ENCODE assay signal across 34 cellular contexts in the genomic region with DNA sequence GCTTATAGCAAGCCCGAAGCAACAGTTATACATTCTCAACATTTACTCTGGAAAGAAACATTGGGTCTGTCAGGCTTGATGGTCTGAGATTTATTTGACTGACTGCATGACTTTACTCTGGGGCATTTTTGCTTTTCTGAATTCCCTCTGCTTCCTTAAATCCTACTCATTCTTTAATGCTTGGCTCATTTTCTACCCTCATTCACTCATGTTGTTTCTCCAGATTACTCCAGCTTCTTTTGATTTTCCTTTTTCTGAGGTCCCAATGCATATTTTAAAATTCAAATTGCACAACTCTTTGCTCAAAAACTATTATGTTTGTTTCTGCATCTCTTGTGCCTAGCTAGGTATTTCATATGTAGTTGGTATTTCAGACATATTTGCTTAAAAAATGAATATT.
"Had no signal": no experiment of that assay in that cellular context is flagged by ENCODE, and none has a peak within 500 bp of the region (broad histone marks: within the 10 kb centered on the region; RNA-seq: fewer than 3 reads in every experiment).

No MANE protein-coding gene starts in this region.

- H3K27ac ChIP-seq: KMS-11 had no signal

- H3K9ac ChIP-seq: KMS-11 had no signal

- H3K4me2 ChIP-seq: KMS-11 had no signal

- H3K4me3 ChIP-seq: MG63 had no signal

- H3K9me3 ChIP-seq: MG63 had no signal

- H3K36me3 ChIP-seq: MG63 had no signal

- DNase-seq: Karpas-422, Kasumi-1, MG63, MM.1S, MV-4-11, NCI-H1048, NCI-H1092, NCI-H1092 treated with DMSO at 0.1 percent for 48 hours, NCI-H1105, NCI-H1105 treated with DMSO at 0.1 percent for 48 hours, NCI-H1417, NCI-H1417 treated with DMSO at 0.1 percent for 48 hours, NCI-H1436, NCI-H1436 treated with DMSO at 0.1 percent for 48 hours, NCI-H146, NCI-H1694, NCI-H1694 treated with DMSO at 0.1 percent for 48 hours, NCI-H187, NCI-H187 treated with DMSO at 0.1 percent for 48 hours, NCI-H1930, NCI-H2029, NCI-H2029 treated with DMSO at 0.1 percent for 48 hours, NCI-H2081, NCI-H2081 treated with DMSO at 0.1 percent for 48 hours, NCI-H2107, NCI-H2171, NCI-H2171 treated with DMSO at 0.1 percent for 48 hours, NCI-H2227 treated with DMSO at 0.1 percent for 48 hours, NCI-H226, NCI-H345, NCI-H446, NCI-H446 treated with DMSO at 0.1 percent for 48 hours, NCI-H510A had no signal

- H3K27me3 ChIP-seq: MG63 had no signal
